ENCODE assay signal across 21 cellular contexts in genomic region chr6:5305968-5306626, GRCh38. TPM values are rescaled to one million over a fixed set of nuclear protein-coding genes. Genes with fewer than 3 reads are reported as not detected.
DNase-seq lines count a peak whose midpoint lies in the region; ATAC-seq and TF ChIP-seq lines count a peak whose summit lies in the region.
"Had no signal": no experiment of that assay in that cellular context is flagged by ENCODE, and none has a peak within 500 bp of the region (broad histone marks: within the 10 kb centered on the region; RNA-seq: fewer than 3 reads in every experiment).

No MANE protein-coding gene starts in this region.

- WGBS in liver = 59% methylated on average over 5 of the region's 5 CpGs

- H3K4me3 ChIP-seq in A673 (ENCODE audit: low read depth, low read length, poor library complexity, severe bottlenecking) (no peak overlapping the region), HEK293 (ENCODE audit: low read depth, low read length) (no peak overlapping the region), liver (ENCODE audit: low read depth in 1 of 3, low read length in 3 of 3) (no peak overlapping the region)
- H3K4me3 ChIP-seq in CD4-positive, alpha-beta memory T cell (ENCODE audit: low read length in 2 of 2) = no peak overlapping the region
- H3K4me3 ChIP-seq: right atrium auricular region had no signal

- no peaks in the 10 kb centered on the region for H3K36me3 Mint-ChIP-seq in Calu3 (ENCODE audit: insufficient read depth, unreplicated experiment)
- peaks cover 0 to 5% of the 10 kb centered on the region in 2 donors for H3K36me3 Mint-ChIP-seq in CD4-positive, alpha-beta memory T cell

- peak; percentile 57 for DNase-seq in A673 (ENCODE audit: low spot score)
- DNase-seq in amniotic epithelial cell (ENCODE audit: low read depth) = peak; percentile 55
- no peak for DNase-seq in midbrain (lab: John Stamatoyannopoulos, UW)
- DNase-seq in Calu3 = no peak
- DNase-seq in CD4-positive, alpha-beta memory T cell = no peak
- DNase-seq: ACHN; activated CD4-positive, alpha-beta T cell treated with anti-CD3 and anti-CD28 coated beads, Interleukin-2, amount 50 U/mL, for 4 hours; activated naive CD4-positive, alpha-beta T cell; CD8-positive, alpha-beta T cell; DMS79; erythroblast; NCI-H1694; NCI-H524; nucleus accumbens; Right ventricle myocardium superior; stimulated activated naive B cell treated with anti-CD40 and anti-IgM and Interleukin-4, amounts not matched to agents 10 μg/mL and 1 μg/mL and 100 μg/mL, for 72 hours had no signal

- peak overlapping the region; percentile 28 for H3K27ac ChIP-seq in A673 (ENCODE audit: low read depth, low read length, poor library complexity, severe bottlenecking)
- H3K27ac ChIP-seq in HEK293 (ENCODE audit: extremely low read depth, low read depth, low read length) = no peak overlapping the region
- no peak overlapping the region for H3K27ac ChIP-seq in liver (ENCODE audit: low read depth in 1 of 2, low read length in 2 of 2)
- H3K27ac ChIP-seq in CD4-positive, alpha-beta memory T cell (ENCODE audit: low read depth, low read length) = no peak overlapping the region
- H3K27ac ChIP-seq: right atrium auricular region had no signal

- H3K27me3 Mint-ChIP-seq in Calu3 (ENCODE audit: unreplicated experiment) = no peaks in the 10 kb centered on the region
- H3K27me3 Mint-ChIP-seq in CD4-positive, alpha-beta memory T cell = no peaks in the 10 kb centered on the region
- H3K27me3 Mint-ChIP-seq: central memory CD8-positive, alpha-beta T cell; stimulated activated naive B cell treated with anti-CD40 and anti-IgM and Interleukin-4, amounts not matched to agents 10 μg/mL and 1 μg/mL and 100 μg/mL, for 72 hours had no signal

- CTCF ChIA-PET in A673 (lab: Charles Lee) (no interaction called here), HEK293 (lab: Yijun Ruan, JAX) (interaction anchor here (0.7 to 5.1 kb wide), 7 partner anchors 13 to 665 kb away, joined by 3 to 30 read pairs (median 4); partner anchors contain the start of genes FARS2 and LYRM4), Calu3 (lab: Charles Lee) (no interaction called here)
- CTCF ChIA-PET in CD4-positive, alpha-beta memory T cell (lab: Charles Lee; ENCODE audit: partially characterized antibody) = interaction anchor here (1.3 to 10.7 kb wide), 2 partner anchors 8 to 162 kb away, joined by 3 to 259 read pairs; no protein-coding TSS in a partner anchor

- TF ChIP-seq RAD21 in liver (IDR thresholded peaks at IDR 0.05) = no peak

- H3K27ac Mint-ChIP-seq in Calu3 (ENCODE audit: unreplicated experiment) = no peak overlapping the region
- no peak overlapping the region for H3K27ac Mint-ChIP-seq in CD4-positive, alpha-beta memory T cell
- H3K27ac Mint-ChIP-seq: CD8-positive, alpha-beta T cell; stimulated activated naive B cell treated with anti-CD40 and anti-IgM and Interleukin-4, amounts not matched to agents 10 μg/mL and 1 μg/mL and 100 μg/mL, for 72 hours had no signal

- H3K4me1 ChIP-seq in A673 (ENCODE audit: insufficient read depth, low read length, poor library complexity, severe bottlenecking) = peaks cover 18% of the 10 kb centered on the region
- H3K4me1 ChIP-seq in HEK293 (ENCODE audit: control insufficient read depth, insufficient read depth, low read length) = peaks cover 22% of the 10 kb centered on the region
- H3K4me1 ChIP-seq in liver (ENCODE audit: control insufficient read depth in 4 of 4, insufficient read depth in 4 of 4, low read length in 3 of 4) = peaks cover 0 to 16% (median 5%) of the 10 kb centered on the region in 4 donors
- peaks cover 25% of the 10 kb centered on the region for H3K4me1 ChIP-seq in CD4-positive, alpha-beta memory T cell (ENCODE audit: insufficient read depth, low read length)

- H3K4me3 Mint-ChIP-seq in Calu3 (ENCODE audit: low read depth, unreplicated experiment) = no peak overlapping the region
- no peak overlapping the region for H3K4me3 Mint-ChIP-seq in CD4-positive, alpha-beta memory T cell
- H3K4me3 Mint-ChIP-seq: CD8-positive, alpha-beta T cell; central memory CD8-positive, alpha-beta T cell; stimulated activated naive B cell treated with anti-CD40 and anti-IgM and Interleukin-4, amounts not matched to agents 10 μg/mL and 1 μg/mL and 100 μg/mL, for 72 hours had no signal

- BruUV-seq in A673 (replicated peaks; lab: Mats Ljungman, UMichigan) (no TSS peak), Calu3 (replicated peaks; lab: Mats Ljungman, UMichigan) (no TSS peak)

- H3K9me3 ChIP-seq in A673 (ENCODE audit: low read depth, low read length, poor library complexity, severe bottlenecking) (no peaks in the 10 kb centered on the region), HEK293 (ENCODE audit: control insufficient read depth, insufficient read depth, low read depth, low read length) (no peaks in the 10 kb centered on the region), liver (ENCODE audit: control insufficient read depth in 4 of 4, low read length in 3 of 4) (no peaks in the 10 kb centered on the region)
- H3K9me3 ChIP-seq in CD4-positive, alpha-beta memory T cell (ENCODE audit: control insufficient read depth in 1 of 2, low read length in 2 of 2) = no peaks in the 10 kb centered on the region
- H3K9me3 ChIP-seq: right atrium auricular region had no signal

- ATAC-seq in GM18517 (IDR thresholded peaks at IDR 0.05; ENCODE audit: unreplicated experiment) = no peak
- ATAC-seq: CD8-positive, alpha-beta T cell; stimulated activated naive B cell treated with anti-CD40 and anti-IgM and Interleukin-4, amounts not matched to agents 10 μg/mL and 1 μg/mL and 100 μg/mL, for 72 hours had no signal

- no peaks in the 10 kb centered on the region for H3K9me3 Mint-ChIP-seq in Calu3 (ENCODE audit: low read depth, unreplicated experiment)
- H3K9me3 Mint-ChIP-seq in CD4-positive, alpha-beta memory T cell = no peaks in the 10 kb centered on the region
- H3K9me3 Mint-ChIP-seq: CD8-positive, alpha-beta T cell; central memory CD8-positive, alpha-beta T cell; stimulated activated naive B cell treated with anti-CD40 and anti-IgM and Interleukin-4, amounts not matched to agents 10 μg/mL and 1 μg/mL and 100 μg/mL, for 72 hours had no signal

- no peak overlapping the region for H3K9ac ChIP-seq in liver (ENCODE audit: low read depth in 1 of 2, low read length in 2 of 2)

- TF ChIP-seq CTCF in A673 (conservative IDR thresholded peaks at IDR 0.05; ENCODE audit: low read depth, low read length) (no peak), HEK293 (tag by site-specific recombination; IDR thresholded peaks at IDR 0.05) (no peak), liver (IDR thresholded peaks at IDR 0.05; ENCODE audit: low read depth, low read length, missing input control) (no peak), Calu3 (IDR thresholded peaks at IDR 0.05; ENCODE audit: unreplicated experiment) (no peak)

- intact Hi-C loops in A673 (cut with micrococcal nuclease; ENCODE audit: unreplicated experiment) = no loop called here
- intact Hi-C loops in Calu3 (cut with micrococcal nuclease; ENCODE audit: unreplicated experiment) = loop anchor here (10.0 kb wide), 1 partner anchor 251 kb away; no protein-coding TSS in a partner anchor
- intact Hi-C loops in CD4-positive, alpha-beta memory T cell (cut with micrococcal nuclease) = no loop called here

- POLR2A ChIA-PET in A673 (lab: Charles Lee; ENCODE audit: low non-redundant PET) (no interaction called here), HEK293 (lab: Yijun Ruan, JAX) (no interaction called here)
- POLR2A ChIA-PET in CD4-positive, alpha-beta memory T cell (lab: Charles Lee; ENCODE audit: partially characterized antibody) = no interaction called here

- no peaks in the 10 kb centered on the region for H3K27me3 ChIP-seq in A673 (replicated peaks; ENCODE audit: insufficient read depth, low read depth, low read length, poor library complexity)
- H3K27me3 ChIP-seq in liver (ENCODE audit: control insufficient read depth in 4 of 4, insufficient read depth in 4 of 4, low read length in 3 of 4) = no peaks in the 10 kb centered on the region
- no peaks in the 10 kb centered on the region for H3K27me3 ChIP-seq in CD4-positive, alpha-beta memory T cell (ENCODE audit: insufficient read depth, low read length)
- H3K27me3 ChIP-seq: right atrium auricular region had no signal

- peaks cover 16% of the 10 kb centered on the region for H3K4me1 Mint-ChIP-seq in Calu3 (ENCODE audit: low read depth, unreplicated experiment)
- H3K4me1 Mint-ChIP-seq in CD4-positive, alpha-beta memory T cell = peaks cover 23 to 40% (median 28%) of the 10 kb centered on the region in 4 donors

- no peaks in the 10 kb centered on the region for H3K36me3 ChIP-seq in A673 (ENCODE audit: insufficient read depth, low read length, poor library complexity, severe bottlenecking)
- no peaks in the 10 kb centered on the region for H3K36me3 ChIP-seq in HEK293 (ENCODE audit: control insufficient read depth in 2 of 2, insufficient read depth in 1 of 2, low read length in 2 of 2)
- H3K36me3 ChIP-seq in liver (ENCODE audit: control insufficient read depth in 4 of 4, insufficient read depth in 3 of 4, low read depth in 1 of 4, low read length in 3 of 4) = no peaks in the 10 kb centered on the region
- H3K36me3 ChIP-seq in CD4-positive, alpha-beta memory T cell (ENCODE audit: insufficient read depth, low read length) = no peaks in the 10 kb centered on the region
- H3K36me3 ChIP-seq: right atrium auricular region had no signal

TF ChIP-seq in liver, 16 proteins besides CTCF, POLR2A, EP300 and RAD21 (continues in another document):
- TF ChIP-seq ATF3 (IDR thresholded peaks at IDR 0.05) = no peak

RNA-seq across cellular contexts. Expression of gene FARS2, which starts 44.8 kb away (rescaled TPM):
- total RNA-seq in A673 (2021) = 17.8 and 19.5 TPM in 2 replicates
- 10 to 100 TPM; 11.2 to 25.9 TPM for total RNA-seq in liver
- 10 to 100 TPM in 1 of 2 donors, 1 to 10 TPM in 1; 7.8 to 11.2 TPM for polyA plus RNA-seq in liver
- total RNA-seq in Calu3 (2022) = 13.4 and 14.3 TPM in 2 replicates
- 10 to 100 TPM; 15.6 to 19.2 TPM for total RNA-seq in CD4-positive, alpha-beta memory T cell
- polyA plus RNA-seq in CD4-positive, alpha-beta memory T cell = 10 to 100 TPM; 29.5 to 48.4 TPM

RNA-seq across cellular contexts. Expression of gene LYRM4, which starts 45.3 kb away (rescaled TPM):
- total RNA-seq in A673 (2021) (50.9 and 53.6 TPM in 2 replicates), liver (1 to 10 TPM; 4.4 to 4.8 TPM), Calu3 (2022) (16.5 and 18.5 TPM in 2 replicates)
- 10 to 100 TPM in 1 of 2 donors, 1 to 10 TPM in 1; 8.2 to 13.1 TPM for polyA plus RNA-seq in liver
- 10 to 100 TPM; 10.6 to 14.3 TPM for total RNA-seq in CD4-positive, alpha-beta memory T cell
- polyA plus RNA-seq in CD4-positive, alpha-beta memory T cell = 10 to 100 TPM; 16.2 to 26.4 TPM

Comparison
In these comparisons a context has a peak if more than half of its experiments do, and no peak if none do; other contexts are left out.
1. DNase-seq: peak in A673 (single experiment) and amniotic epithelial cell (single experiment); none in midbrain (single experiment), Calu3 (single experiment) and CD4-positive, alpha-beta memory T cell (0 of 5).
2. CTCF ChIA-PET loops: an anchor here in HEK293 (0.7 to 5.1 kb wide) and CD4-positive, alpha-beta memory T cell (1.3 to 10.7 kb wide); none called in A673 and Calu3.